25 cellular contexts compared by ENCODE assay signal in genomic region chr1:9349331-9349851, GRCh38. TPM values are rescaled to one million over a fixed set of nuclear protein-coding genes. Genes with fewer than 3 reads are reported as not detected.
DNase-seq lines count a peak whose midpoint lies in the region; ATAC-seq and TF ChIP-seq lines count a peak whose summit lies in the region.
"Had no signal": no experiment of that assay in that cellular context is flagged by ENCODE, and none has a peak within 500 bp of the region (broad histone marks: within the 10 kb centered on the region; RNA-seq: fewer than 3 reads in every experiment).

No MANE protein-coding gene starts in this region.

- intact Hi-C loops in right cardiac atrium (cut with DNase I) = no loop called here
- intact Hi-C loops in CD4-positive, alpha-beta memory T cell (cut with micrococcal nuclease) = no loop called here

- peaks cover 7% of the 10 kb centered on the region; the same call in 1 of the 2 replicates for H3K4me1 ChIP-seq in GM23338 (ENCODE audit: insufficient read depth)
- H3K4me1 ChIP-seq in right cardiac atrium (ENCODE audit: control insufficient read depth, insufficient read depth, low read length) = peaks cover 13% of the 10 kb centered on the region
- peaks cover 65% of the 10 kb centered on the region for H3K4me1 ChIP-seq in suprapubic skin
- no peaks in the 10 kb centered on the region for H3K4me1 ChIP-seq in CD4-positive, alpha-beta memory T cell (ENCODE audit: insufficient read depth, low read length)
- H3K4me1 ChIP-seq: Caco-2, upper lobe of right lung had no signal

- H3K27me3 ChIP-seq in GM23338 (ENCODE audit: insufficient read depth) (no peaks in the 10 kb centered on the region), right cardiac atrium (ENCODE audit: control insufficient read depth, insufficient read depth) (no peaks in the 10 kb centered on the region), suprapubic skin (no peaks in the 10 kb centered on the region)
- H3K27me3 ChIP-seq in CD4-positive, alpha-beta memory T cell (ENCODE audit: insufficient read depth, low read length) = no peaks in the 10 kb centered on the region
- H3K27me3 ChIP-seq: cardiac muscle cell, upper lobe of right lung had no signal

- TF ChIP-seq CTCF in GM23338 (conservative IDR thresholded peaks at IDR 0.05; ENCODE audit: low read depth in 2 of 2) (no peak), brain (conservative IDR thresholded peaks at IDR 0.05) (no peak), suprapubic skin (IDR thresholded peaks at IDR 0.05) (no peak)

- no peak for ATAC-seq in GM23338
- ATAC-seq in right cardiac atrium = no peak
- no peak for ATAC-seq in GM18907 (IDR thresholded peaks at IDR 0.05; ENCODE audit: unreplicated experiment)
- ATAC-seq: activated T-helper 17 cell treated with anti-CD3 and anti-CD28 coated beads, Interleukin-2, amount 50 U/mL, for 72 hours; stimulated activated naive B cell treated with anti-CD40 and anti-IgM and Interleukin-4, amounts not matched to agents 10 μg/mL and 1 μg/mL and 100 μg/mL, for 72 hours; upper lobe of right lung had no signal

- H3K4me3 Mint-ChIP-seq in GM23338 = no peak overlapping the region
- no peak overlapping the region for H3K4me3 Mint-ChIP-seq in brain
- H3K4me3 Mint-ChIP-seq in CD4-positive, alpha-beta memory T cell = no peak overlapping the region
- H3K4me3 Mint-ChIP-seq: activated CD4-positive, alpha-beta memory T cell treated with anti-CD3 and anti-CD28 coated beads, Interleukin-2, amount 10 ng/mL, durations not matched to agents 7 days and 5 days; activated T-helper 17 cell treated with anti-CD3 and anti-CD28 coated beads, Interleukin-2, amount 50 U/mL, for 72 hours; memory B cell; natural killer cell treated with Interleukin-12 subunit alpha and Interleukin-12 subunit beta and Interleukin-15 and Interleukin-18, amount 100 ng/mL, for 72 hours; stimulated activated naive B cell treated with anti-CD40 and anti-IgM and Interleukin-4, amounts not matched to agents 10 μg/mL and 1 μg/mL and 100 μg/mL, for 72 hours had no signal

- H3K27ac Mint-ChIP-seq in GM23338 (peak overlapping the region; percentile 34; the same call in 1 of the 2 replicates), brain (peak overlapping the region in 3 of 5 experiments; percentile 11 to 54 (median 43))
- peak overlapping the region in 1 of 7 donors; percentile 38 for H3K27ac Mint-ChIP-seq in CD4-positive, alpha-beta memory T cell
- H3K27ac Mint-ChIP-seq: activated CD4-positive, alpha-beta memory T cell treated with anti-CD3 and anti-CD28 coated beads, Interleukin-2, amount 10 ng/mL, durations not matched to agents 7 days and 5 days; activated T-helper 17 cell treated with anti-CD3 and anti-CD28 coated beads, Interleukin-2, amount 50 U/mL, for 72 hours; memory B cell; natural killer cell treated with Interleukin-12 subunit alpha and Interleukin-12 subunit beta and Interleukin-15 and Interleukin-18, amount 100 ng/mL, for 72 hours; stimulated activated naive B cell treated with anti-CD40 and anti-IgM and Interleukin-4, amounts not matched to agents 10 μg/mL and 1 μg/mL and 100 μg/mL, for 72 hours had no signal

- H3K27ac ChIP-seq in GM23338 (ENCODE audit: low read depth) (no peak overlapping the region), right cardiac atrium (ENCODE audit: low read length) (no peak overlapping the region), suprapubic skin (peak overlapping the region; percentile 48)
- no peak overlapping the region for H3K27ac ChIP-seq in CD4-positive, alpha-beta memory T cell (ENCODE audit: low read depth, low read length)
- H3K27ac ChIP-seq: cardiac muscle cell, prostate gland, SJCRH30, upper lobe of right lung had no signal

- no peak overlapping the region for H3K4me3 ChIP-seq in GM23338
- no peak overlapping the region for H3K4me3 ChIP-seq in right cardiac atrium (ENCODE audit: low read length)
- no peak overlapping the region for H3K4me3 ChIP-seq in suprapubic skin
- no peak overlapping the region for H3K4me3 ChIP-seq in CD4-positive, alpha-beta memory T cell (ENCODE audit: low read length in 2 of 2)
- H3K4me3 ChIP-seq: cardiac muscle cell, prostate gland, SJCRH30, upper lobe of right lung had no signal

- DNase-seq in GM23338 (ENCODE audit: low spot score) (no peak), right cardiac atrium (peak in 2 of 3 donors; percentile 55), suprapubic skin (ENCODE audit: low spot score in 2 of 2) (no peak), NCI-H82 treated with DMSO at 0.1 percent for 48 hours (lab: John Stamatoyannopoulos, UW; ENCODE audit: unreplicated experiment) (no peak), AG08396 (ENCODE audit: low spot score) (no peak)
- DNase-seq in CD4-positive, alpha-beta memory T cell = no peak
- DNase-seq: activated CD4-positive, alpha-beta memory T cell treated with anti-CD3 and anti-CD28 coated beads, Interleukin-2, amount 10 ng/mL, durations not matched to agents 7 days and 5 days; Caco-2; effector CD4-positive, alpha-beta T cell; hippocampal formation; KBM-7; NCI-H1048; NCI-H2081 treated with DMSO at 0.1 percent for 48 hours; NCI-H526 treated with DMSO at 0.1 percent for 48 hours; stimulated activated naive B cell treated with anti-CD40 and anti-IgM and Interleukin-4, amounts not matched to agents 10 μg/mL and 1 μg/mL and 100 μg/mL, for 72 hours; T-helper 2 cell; upper lobe of right lung had no signal

- CTCF ChIA-PET in CD4-positive, alpha-beta memory T cell (lab: Charles Lee; ENCODE audit: partially characterized antibody) = interaction anchor here (0.6 kb wide), 1 partner anchor 1272 kb away, joined by 3 read pairs; no protein-coding TSS in a partner anchor

- POLR2A ChIA-PET in CD4-positive, alpha-beta memory T cell (lab: Charles Lee; ENCODE audit: partially characterized antibody) = no interaction called here

- no peaks in the 10 kb centered on the region for H4K20me1 ChIP-seq in GM23338 (replicated peaks; ENCODE audit: insufficient read depth)

- H3K27me3 Mint-ChIP-seq in GM23338 (ENCODE audit: insufficient read depth, low read depth, poor library complexity) (peaks cover 6% of the 10 kb centered on the region), brain (no peaks in the 10 kb centered on the region)
- H3K27me3 Mint-ChIP-seq in CD4-positive, alpha-beta memory T cell = no peaks in the 10 kb centered on the region
- H3K27me3 Mint-ChIP-seq: activated CD4-positive, alpha-beta memory T cell treated with anti-CD3 and anti-CD28 coated beads, Interleukin-2, amount 10 ng/mL, durations not matched to agents 7 days and 5 days; activated T-helper 17 cell treated with anti-CD3 and anti-CD28 coated beads, Interleukin-2, amount 50 U/mL, for 72 hours; natural killer cell treated with Interleukin-12 subunit alpha and Interleukin-12 subunit beta and Interleukin-15 and Interleukin-18, amount 100 ng/mL, for 72 hours; stimulated activated naive B cell treated with anti-CD40 and anti-IgM and Interleukin-4, amounts not matched to agents 10 μg/mL and 1 μg/mL and 100 μg/mL, for 72 hours had no signal

- H3K79me2 ChIP-seq in GM23338 (replicated peaks; ENCODE audit: insufficient read depth) = no peaks in the 10 kb centered on the region

- H3K9me3 ChIP-seq in right cardiac atrium (ENCODE audit: control insufficient read depth, low read length) = no peaks in the 10 kb centered on the region
- H3K9me3 ChIP-seq in suprapubic skin = no peaks in the 10 kb centered on the region
- H3K9me3 ChIP-seq in CD4-positive, alpha-beta memory T cell (ENCODE audit: control insufficient read depth in 1 of 2, low read length in 2 of 2) = no peaks in the 10 kb centered on the region
- H3K9me3 ChIP-seq: Caco-2, prostate gland, SJCRH30, upper lobe of right lung had no signal

- H3K4me1 Mint-ChIP-seq in GM23338 = peaks cover 26% of the 10 kb centered on the region
- H3K4me1 Mint-ChIP-seq in brain = peaks cover 60% of the 10 kb centered on the region
- peaks cover 0 to 6% (median 2%) of the 10 kb centered on the region in 4 donors for H3K4me1 Mint-ChIP-seq in CD4-positive, alpha-beta memory T cell
- H3K4me1 Mint-ChIP-seq: memory B cell had no signal

- H3K36me3 Mint-ChIP-seq in GM23338 (ENCODE audit: low read depth) = no peaks in the 10 kb centered on the region
- H3K36me3 Mint-ChIP-seq in brain = no peaks in the 10 kb centered on the region
- peaks cover 0 to 5% of the 10 kb centered on the region in 2 donors for H3K36me3 Mint-ChIP-seq in CD4-positive, alpha-beta memory T cell
- H3K36me3 Mint-ChIP-seq: natural killer cell treated with Interleukin-12 subunit alpha and Interleukin-12 subunit beta and Interleukin-15 and Interleukin-18, amount 100 ng/mL, for 72 hours; stimulated activated naive B cell treated with anti-CD40 and anti-IgM and Interleukin-4, amounts not matched to agents 10 μg/mL and 1 μg/mL and 100 μg/mL, for 72 hours had no signal

- no peak for TF ChIP-seq POLR2A in suprapubic skin (IDR thresholded peaks at IDR 0.05)

- TF ChIP-seq EP300 in suprapubic skin (IDR thresholded peaks at IDR 0.05) = no peak

- H3K36me3 ChIP-seq in GM23338 (ENCODE audit: insufficient read depth) = no peaks in the 10 kb centered on the region
- no peaks in the 10 kb centered on the region for H3K36me3 ChIP-seq in suprapubic skin
- H3K36me3 ChIP-seq in CD4-positive, alpha-beta memory T cell (ENCODE audit: insufficient read depth, low read length) = no peaks in the 10 kb centered on the region
- H3K36me3 ChIP-seq: cardiac muscle cell, prostate gland, SJCRH30, upper lobe of right lung had no signal

- H3K9me2 ChIP-seq in GM23338 (ENCODE audit: insufficient read depth) = no peaks in the 10 kb centered on the region

- H2AFZ ChIP-seq in GM23338 = no peak overlapping the region

- WGBS in right cardiac atrium = 74% methylated on average over 22 of the region's 22 CpGs
- 69% methylated on average over 22 of the region's 22 CpGs for WGBS in suprapubic skin

- H3K9me3 Mint-ChIP-seq in GM23338 (no peaks in the 10 kb centered on the region), brain (no peaks in the 10 kb centered on the region)
- H3K9me3 Mint-ChIP-seq in CD4-positive, alpha-beta memory T cell = no peaks in the 10 kb centered on the region
- H3K9me3 Mint-ChIP-seq: activated CD4-positive, alpha-beta memory T cell treated with anti-CD3 and anti-CD28 coated beads, Interleukin-2, amount 10 ng/mL, durations not matched to agents 7 days and 5 days; activated T-helper 17 cell treated with anti-CD3 and anti-CD28 coated beads, Interleukin-2, amount 50 U/mL, for 72 hours; memory B cell; natural killer cell treated with Interleukin-12 subunit alpha and Interleukin-12 subunit beta and Interleukin-15 and Interleukin-18, amount 100 ng/mL, for 72 hours; stimulated activated naive B cell treated with anti-CD40 and anti-IgM and Interleukin-4, amounts not matched to agents 10 μg/mL and 1 μg/mL and 100 μg/mL, for 72 hours had no signal

- H3F3A ChIP-seq in GM23338 (replicated peaks; ENCODE audit: low read depth) = no peaks in the 10 kb centered on the region

- no peak overlapping the region for H3K4me2 ChIP-seq in GM23338

RNA-seq across cellular contexts. Expression of gene SPSB1, which starts 56.7 kb away (rescaled TPM):
- total RNA-seq in GM23338 (2014; rRNA removed; shearing (Covaris generic)) = 6.8 and 7.6 TPM in 2 replicates
- 2.1 and 2.4 TPM in 2 replicates for polyA plus RNA-seq in GM23338 (2016; fragmentation: Nextera tagmentation; extraction: Ambion mirVana)
- 10.1 TPM for polyA plus RNA-seq in brain (ENCODE audit: insufficient read depth, low read depth, low replicate concordance)
- total RNA-seq in right cardiac atrium = 10 to 100 TPM; 15.5 to 24.0 (median 18.0) TPM
- 16.5 TPM for polyA plus RNA-seq in right cardiac atrium
- 10 to 100 TPM; 28.3 to 49.2 (median 42.1) TPM for total RNA-seq in suprapubic skin
- 1 to 10 TPM; 3.3 to 4.1 TPM for total RNA-seq in CD4-positive, alpha-beta memory T cell
- polyA plus RNA-seq in CD4-positive, alpha-beta memory T cell = 1 to 10 TPM; 2.8 to 4.5 TPM

Comparison
In these comparisons a context has a peak if more than half of its experiments do, and no peak if none do; other contexts are left out.
1. DNase-seq: peak in right cardiac atrium (2 of 3); none in GM23338 (single experiment), suprapubic skin (0 of 2), NCI-H82 treated with DMSO at 0.1 percent for 48 hours (single experiment), CD4-positive, alpha-beta memory T cell (0 of 5) and AG08396 (single experiment).